20 cellular contexts compared by ENCODE assay signal in the genomic region with DNA sequence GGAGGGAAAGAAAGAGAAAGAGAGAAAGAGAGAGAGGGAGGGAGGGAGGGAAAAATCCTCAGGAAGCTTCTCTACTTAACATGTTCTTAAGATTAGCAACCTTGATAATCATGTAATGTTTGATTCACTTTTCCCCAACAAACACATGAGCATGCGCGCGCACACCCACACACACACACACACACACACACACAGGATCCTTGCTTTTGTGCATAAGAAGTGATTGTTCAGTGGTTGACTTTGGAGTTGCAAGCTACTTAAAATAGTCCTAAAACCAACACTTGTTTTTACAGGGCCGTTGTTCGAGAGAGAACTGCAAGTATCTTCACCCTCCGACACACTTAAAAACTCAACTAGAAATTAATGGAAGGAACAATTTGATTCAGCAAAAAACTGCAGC.
"Had no signal": no experiment of that assay in that cellular context is flagged by ENCODE, and none has a peak within 500 bp of the region (broad histone marks: within the 10 kb centered on the region; RNA-seq: fewer than 3 reads in every experiment).

No MANE protein-coding gene starts in this region.

- H2AFZ ChIP-seq: neural progenitor cell had no signal

- H3K36me3 Mint-ChIP-seq: neural progenitor cell had no signal

- H3K27ac Mint-ChIP-seq: activated CD8-positive, alpha-beta T cell treated with anti-CD3 and anti-CD28 coated beads, Interleukin-2, amount 10 ng/mL, durations not matched to agents 7 days and 5 days; activated naive CD4-positive, alpha-beta T cell treated with anti-CD3 and anti-CD28 coated beads, Interleukin-2, amount 50 U/mL, for 72 hours; activated T-helper 1 cell treated with anti-CD3 and anti-CD28 coated beads, Interleukin-12 subunit alpha, Interleukin-12 subunit beta, Interleukin-2, Interleukin-4 antibody, amounts not matched to agents 30 ng/mL and 10 ng/mL and 1 ng/mL, durations not matched to agents 14 hours and 24 hours and 36 hours; dendritic cell treated with granulocyte-macrophage colony-stimulating factor and Interleukin-4, amounts not matched to agents 40 ng/mL and 50 ng/mL, for 4 days; neural progenitor cell had no signal

- H3K9ac ChIP-seq: neural progenitor cell had no signal

- ATAC-seq: activated CD8-positive, alpha-beta T cell treated with anti-CD3 and anti-CD28 coated beads, Interleukin-2, amount 10 ng/mL, durations not matched to agents 7 days and 5 days; activated naive CD4-positive, alpha-beta T cell treated with anti-CD3 and anti-CD28 coated beads, Interleukin-2, amount 50 U/mL, for 72 hours; heart left ventricle; left cardiac atrium; naive thymus-derived CD4-positive, alpha-beta T cell had no signal

- H3K4me3 Mint-ChIP-seq: activated CD8-positive, alpha-beta T cell treated with anti-CD3 and anti-CD28 coated beads, Interleukin-2, amount 10 ng/mL, durations not matched to agents 7 days and 5 days; activated T-helper 1 cell treated with anti-CD3 and anti-CD28 coated beads, Interleukin-12 subunit alpha, Interleukin-12 subunit beta, Interleukin-2, Interleukin-4 antibody, amounts not matched to agents 30 ng/mL and 10 ng/mL and 1 ng/mL, durations not matched to agents 14 hours and 24 hours and 36 hours; dendritic cell treated with granulocyte-macrophage colony-stimulating factor and Interleukin-4, amounts not matched to agents 40 ng/mL and 50 ng/mL, for 4 days; naive thymus-derived CD4-positive, alpha-beta T cell; neural progenitor cell had no signal

- H3K9me3 Mint-ChIP-seq: activated T-helper 1 cell treated with anti-CD3 and anti-CD28 coated beads, Interleukin-12 subunit alpha, Interleukin-12 subunit beta, Interleukin-2, Interleukin-4 antibody, amounts not matched to agents 30 ng/mL and 10 ng/mL and 1 ng/mL, durations not matched to agents 14 hours and 24 hours and 36 hours; dendritic cell treated with granulocyte-macrophage colony-stimulating factor and Interleukin-4, amounts not matched to agents 40 ng/mL and 50 ng/mL, for 4 days; naive thymus-derived CD4-positive, alpha-beta T cell; neural progenitor cell had no signal

- DNase-seq: activated CD4-positive, alpha-beta T cell treated with anti-CD3 and anti-CD28 coated beads, Interleukin-2, amount 50 U/mL, for 1 hour; activated CD8-positive, alpha-beta T cell treated with anti-CD3 and anti-CD28 coated beads, Interleukin-2, amount 10 ng/mL, durations not matched to agents 7 days and 5 days; effector CD8-positive, alpha-beta T cell; heart left ventricle; islet precursor cell; left cardiac atrium; naive thymus-derived CD4-positive, alpha-beta T cell; posterior cingulate gyrus; sigmoid colon; spleen; stimulated activated CD4-positive, alpha-beta T cell treated with anti-CD3 and anti-CD28 coated beads, Interleukin-4, amount 100 ng/mL, for 1 hour; stimulated activated naive CD4-positive, alpha-beta T cell treated with Interleukin-2 at 50 U/mL for 16 hours; tibial artery had no signal

- H3K4me2 ChIP-seq: neural progenitor cell had no signal

- H3K27me3 Mint-ChIP-seq: dendritic cell treated with granulocyte-macrophage colony-stimulating factor and Interleukin-4, amounts not matched to agents 40 ng/mL and 50 ng/mL, for 4 days; naive thymus-derived CD4-positive, alpha-beta T cell had no signal

- H3K27ac ChIP-seq: cardiac muscle cell, neural progenitor cell, SK-N-MC, spleen had no signal

- H3K4me3 ChIP-seq: cardiac muscle cell, esophagus muscularis mucosa, heart left ventricle, neural progenitor cell, sigmoid colon, SK-N-MC, spleen, tibial artery had no signal

- H3K36me3 ChIP-seq: cardiac muscle cell, neural progenitor cell had no signal

- H3K27me3 ChIP-seq: cardiac muscle cell, esophagus muscularis mucosa, heart left ventricle, neural progenitor cell, sigmoid colon, spleen, tibial artery had no signal

- H3K9me3 ChIP-seq: esophagus muscularis mucosa, heart left ventricle, sigmoid colon, spleen, tibial artery had no signal
